Comparison of ENCODE assay signal across 7 cellular contexts in genomic region chr3:49841126-49841525, GRCh38. TPM values are rescaled to one million over a fixed set of nuclear protein-coding genes. Genes with fewer than 3 reads are reported as not detected.
DNase-seq lines count a peak whose midpoint lies in the region; TF ChIP-seq lines count a peak whose summit lies in the region.
"Had no signal": no experiment of that assay in that cellular context is flagged by ENCODE, and none has a peak within 500 bp of the region (broad histone marks: within the 10 kb centered on the region; RNA-seq: fewer than 3 reads in every experiment).

No MANE protein-coding gene starts in this region.

- DNase-seq in stimulated activated CD4-positive, alpha-beta T cell treated with anti-CD3 and anti-CD28 coated beads, Interleukin-15, amount 100 ng/mL, for 24 hours: peak; percentile 18
- DNase-seq in stimulated activated CD4-positive, alpha-beta T cell treated with anti-CD3 and anti-CD28 coated beads, Interleukin-4, amount 100 ng/mL, for 24 hours: no peak
- DNase-seq in astrocyte of the hippocampus (ENCODE audit: low read depth, low spot score): peak; percentile 33
- no peak for DNase-seq in type B pancreatic cell (ENCODE audit: extremely low spot score, unreplicated experiment)
- no peak for DNase-seq in ovary
- DNase-seq in putamen (ENCODE audit: low spot score): no peak

- H3K36me3 ChIP-seq in ovary: no peaks in the 10 kb centered on the region

- no peaks in the 10 kb centered on the region for H3K9me3 Mint-ChIP-seq in type B pancreatic cell
- H3K9me3 Mint-ChIP-seq: activated naive CD4-positive, alpha-beta T cell treated with anti-CD3 and anti-CD28 coated beads, Interleukin-2, amount 50 U/mL, for 24 hours had no signal

- peaks cover 7% of the 10 kb centered on the region for H3K36me3 Mint-ChIP-seq in type B pancreatic cell

- peaks cover 4% of the 10 kb centered on the region for H3K4me1 ChIP-seq in ovary (ENCODE audit: insufficient read depth)

- H3K27ac Mint-ChIP-seq in type B pancreatic cell: no peak overlapping the region
- H3K27ac Mint-ChIP-seq: activated naive CD4-positive, alpha-beta T cell treated with anti-CD3 and anti-CD28 coated beads, Interleukin-2, amount 50 U/mL, for 24 hours had no signal

- no peak overlapping the region for H3K4me3 Mint-ChIP-seq in type B pancreatic cell
- H3K4me3 Mint-ChIP-seq: activated naive CD4-positive, alpha-beta T cell treated with anti-CD3 and anti-CD28 coated beads, Interleukin-2, amount 50 U/mL, for 24 hours had no signal

- H3K9me3 ChIP-seq in ovary: no peaks in the 10 kb centered on the region

- no peak overlapping the region for H3K4me3 ChIP-seq in ovary

- TF ChIP-seq POLR2A in ovary (IDR thresholded peaks at IDR 0.05): no peak

- no peaks in the 10 kb centered on the region for H3K27me3 ChIP-seq in ovary

- H3K4me1 Mint-ChIP-seq in type B pancreatic cell (ENCODE audit: unreplicated experiment): peaks cover 13% of the 10 kb centered on the region
- H3K4me1 Mint-ChIP-seq: activated naive CD4-positive, alpha-beta T cell treated with anti-CD3 and anti-CD28 coated beads, Interleukin-2, amount 50 U/mL, for 24 hours had no signal

- H3K27me3 Mint-ChIP-seq in type B pancreatic cell: no peaks in the 10 kb centered on the region
- H3K27me3 Mint-ChIP-seq: activated naive CD4-positive, alpha-beta T cell treated with anti-CD3 and anti-CD28 coated beads, Interleukin-2, amount 50 U/mL, for 24 hours had no signal

- TF ChIP-seq EP300 in ovary (IDR thresholded peaks at IDR 0.05): no peak

- intact Hi-C loops in ovary (cut with DNase I): loop anchor here (2.0 to 10.0 kb wide), 3 partner anchors 38 to 304 kb away; partner anchors contain the start of genes INKA1 (in 2 of the 4) and AMIGO3 (in 1 of the 4)

- no peak overlapping the region for H3K27ac ChIP-seq in ovary

- TF ChIP-seq CTCF in type B pancreatic cell (conservative IDR thresholded peaks at IDR 0.05) (peak; percentile 62), ovary (IDR thresholded peaks at IDR 0.05) (no peak)

RNA-seq across cellular contexts. Expression of gene TRAIP, which starts 15.2 kb away (rescaled TPM):
- total RNA-seq in type B pancreatic cell (ENCODE audit: low replicate concordance): 7.5 and 23.0 TPM in 2 replicates
- 1 to 10 TPM; 1.8 to 4.5 (median 2.9) TPM for total RNA-seq in ovary
- polyA plus RNA-seq in ovary: 1 to 10 TPM; 1.9 to 2.8 TPM

RNA-seq across cellular contexts. Expression of gene UBA7, which starts 27.4 kb away (rescaled TPM):
- total RNA-seq in type B pancreatic cell (ENCODE audit: low replicate concordance) (4.6 and 8.2 TPM in 2 replicates), ovary (10 to 100 TPM; 41.6 to 84.9 (median 76.3) TPM)
- polyA plus RNA-seq in ovary: 10 to 100 TPM; 29.3 to 58.0 TPM

RNA-seq across cellular contexts. Expression of gene CAMKV, which starts 28.6 kb away (rescaled TPM):
- 1.6 and 10.6 TPM in 2 replicates for total RNA-seq in type B pancreatic cell (ENCODE audit: low replicate concordance)
- total RNA-seq in ovary: under 1 TPM in 1 of 7 donors, not detected in 6; 0.18 TPM
- not detected for polyA plus RNA-seq in ovary

RNA-seq across cellular contexts. Expression of gene INKA1, which starts 38.1 kb away (rescaled TPM):
- total RNA-seq in type B pancreatic cell (ENCODE audit: low replicate concordance) (0.45 and 6.7 TPM in 2 replicates), ovary (1 to 10 TPM; 1.8 to 5.0 (median 3.4) TPM)
- polyA plus RNA-seq in ovary: 1 to 10 TPM in 1 of 2 donors, under 1 TPM in 1; 0.25 to 5.5 TPM

RNA-seq across cellular contexts. Expression of gene CDHR4, which starts 41.5 kb away (rescaled TPM):
- total RNA-seq in type B pancreatic cell (ENCODE audit: low replicate concordance): 0.29 TPM in 1 of 2 replicates, not detected in the other
- 10 to 100 TPM in 1 of 7 donors, 1 to 10 TPM in 4, not detected in 2; 1.3 to 37.7 (median 3.1) TPM for total RNA-seq in ovary
- under 1 TPM in 1 of 2 donors, not detected in 1; 0.16 TPM for polyA plus RNA-seq in ovary

Comparison
In these comparisons a context has a peak if more than half of its experiments do, and no peak if none do; other contexts are left out.
1. DNase-seq: peak in stimulated activated CD4-positive, alpha-beta T cell treated with anti-CD3 and anti-CD28 coated beads, Interleukin-15, amount 100 ng/mL, for 24 hours (single experiment) and astrocyte of the hippocampus (single experiment); none in stimulated activated CD4-positive, alpha-beta T cell treated with anti-CD3 and anti-CD28 coated beads, Interleukin-4, amount 100 ng/mL, for 24 hours (single experiment), type B pancreatic cell (single experiment), ovary (0 of 5) and putamen (single experiment).